In the genomic region with DNA sequence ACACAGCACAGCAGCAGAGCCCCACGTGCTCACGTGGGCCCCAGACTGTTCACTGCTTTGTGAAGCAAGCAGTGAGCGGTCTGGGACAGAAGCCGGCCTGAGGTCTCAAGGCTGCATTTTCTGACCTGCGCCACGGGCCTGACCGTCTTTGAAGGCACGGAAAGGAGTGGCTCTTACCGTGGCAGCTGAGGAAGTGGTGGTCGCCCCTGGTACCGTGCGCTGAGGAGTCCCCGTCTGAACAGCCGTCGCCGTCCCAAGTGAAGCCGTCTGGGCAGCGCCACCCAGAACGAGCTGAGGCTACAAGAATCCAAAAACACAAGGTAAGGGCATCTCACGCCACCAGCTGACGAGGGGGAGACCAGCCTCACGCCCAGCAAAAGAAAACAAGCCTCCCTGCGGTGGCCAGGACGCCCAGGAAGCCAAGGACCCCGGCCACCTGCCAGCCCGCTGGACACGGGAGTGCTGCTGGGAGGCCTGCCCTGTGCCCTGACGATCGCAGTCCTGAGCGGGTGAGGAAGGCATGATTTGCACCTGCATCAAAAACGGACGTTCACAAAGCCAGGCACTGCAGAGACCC, we compare ENCODE assay signal across 1 cellular context.
TF ChIP-seq lines count a peak whose summit lies in the region.

No MANE protein-coding gene starts in this region.

TF ChIP-seq in H1, 55 proteins besides CTCF, POLR2A, EP300 and RAD21:
- TF ChIP-seq KDM1A (IDR thresholded peaks at IDR 0.05; ENCODE audit: borderline replicate concordance, low read length), result no peak
- TF ChIP-seq, protein P1, sequence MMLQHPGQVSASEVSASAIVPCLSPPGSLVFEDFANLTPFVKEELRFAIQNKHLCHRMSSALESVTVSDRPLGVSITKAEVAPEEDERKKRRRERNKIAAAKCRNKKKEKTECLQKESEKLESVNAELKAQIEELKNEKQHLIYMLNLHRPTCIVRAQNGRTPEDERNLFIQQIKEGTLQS (IDR thresholded peaks at IDR 0.05; ENCODE audit: insufficient read depth, low read depth, low read length), result no peak
- TF ChIP-seq KDM5A (IDR thresholded peaks at IDR 0.05; ENCODE audit: low read length), result no peak
- no peak for TF ChIP-seq SAP30 (IDR thresholded peaks at IDR 0.05; ENCODE audit: insufficient read depth, insufficient replicate concordance, low read length)
- no peak for TF ChIP-seq SP4 (IDR thresholded peaks at IDR 0.05; ENCODE audit: low read length)
- no peak for TF ChIP-seq CHD1 (IDR thresholded peaks at IDR 0.05; ENCODE audit: low read depth, low read length)
- TF ChIP-seq EZH2 (IDR thresholded peaks at IDR 0.05; ENCODE audit: low read depth, low read length, severe bottlenecking), result no peak
- TF ChIP-seq, protein P2, sequence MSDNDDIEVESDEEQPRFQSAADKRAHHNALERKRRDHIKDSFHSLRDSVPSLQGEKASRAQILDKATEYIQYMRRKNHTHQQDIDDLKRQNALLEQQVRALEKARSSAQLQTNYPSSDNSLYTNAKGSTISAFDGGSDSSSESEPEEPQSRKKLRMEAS (IDR thresholded peaks at IDR 0.05), result no peak
- no peak for TF ChIP-seq RBBP5 (IDR thresholded peaks at IDR 0.05; ENCODE audit: borderline replicate concordance, low read depth, low read length)
- TF ChIP-seq, protein P3, sequence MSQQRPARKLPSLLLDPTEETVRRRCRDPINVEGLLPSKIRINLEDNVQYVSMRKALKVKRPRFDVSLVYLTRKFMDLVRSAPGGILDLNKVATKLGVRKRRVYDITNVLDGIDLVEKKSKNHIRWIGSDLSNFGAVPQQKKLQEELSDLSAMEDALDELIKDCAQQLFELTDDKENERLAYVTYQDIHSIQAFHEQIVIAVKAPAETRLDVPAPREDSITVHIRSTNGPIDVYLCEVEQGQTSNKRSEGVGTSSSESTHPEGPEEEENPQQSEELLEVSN (IDR thresholded peaks at IDR 0.05), result no peak
- no peak for TF ChIP-seq JUN (IDR thresholded peaks at IDR 0.05; ENCODE audit: low read depth, low read length)
- TF ChIP-seq GTF2F1 (IDR thresholded peaks at IDR 0.05; ENCODE audit: borderline replicate concordance, low read depth, low read length), result no peak
- no peak for TF ChIP-seq HDAC2 (IDR thresholded peaks at IDR 0.05; ENCODE audit: borderline replicate concordance in 1 of 2, low read depth in 2 of 2, low read length in 2 of 2)
- no peak for TF ChIP-seq MAFK (IDR thresholded peaks at IDR 0.05; ENCODE audit: low read depth, low read length)
- TF ChIP-seq, protein P4, sequence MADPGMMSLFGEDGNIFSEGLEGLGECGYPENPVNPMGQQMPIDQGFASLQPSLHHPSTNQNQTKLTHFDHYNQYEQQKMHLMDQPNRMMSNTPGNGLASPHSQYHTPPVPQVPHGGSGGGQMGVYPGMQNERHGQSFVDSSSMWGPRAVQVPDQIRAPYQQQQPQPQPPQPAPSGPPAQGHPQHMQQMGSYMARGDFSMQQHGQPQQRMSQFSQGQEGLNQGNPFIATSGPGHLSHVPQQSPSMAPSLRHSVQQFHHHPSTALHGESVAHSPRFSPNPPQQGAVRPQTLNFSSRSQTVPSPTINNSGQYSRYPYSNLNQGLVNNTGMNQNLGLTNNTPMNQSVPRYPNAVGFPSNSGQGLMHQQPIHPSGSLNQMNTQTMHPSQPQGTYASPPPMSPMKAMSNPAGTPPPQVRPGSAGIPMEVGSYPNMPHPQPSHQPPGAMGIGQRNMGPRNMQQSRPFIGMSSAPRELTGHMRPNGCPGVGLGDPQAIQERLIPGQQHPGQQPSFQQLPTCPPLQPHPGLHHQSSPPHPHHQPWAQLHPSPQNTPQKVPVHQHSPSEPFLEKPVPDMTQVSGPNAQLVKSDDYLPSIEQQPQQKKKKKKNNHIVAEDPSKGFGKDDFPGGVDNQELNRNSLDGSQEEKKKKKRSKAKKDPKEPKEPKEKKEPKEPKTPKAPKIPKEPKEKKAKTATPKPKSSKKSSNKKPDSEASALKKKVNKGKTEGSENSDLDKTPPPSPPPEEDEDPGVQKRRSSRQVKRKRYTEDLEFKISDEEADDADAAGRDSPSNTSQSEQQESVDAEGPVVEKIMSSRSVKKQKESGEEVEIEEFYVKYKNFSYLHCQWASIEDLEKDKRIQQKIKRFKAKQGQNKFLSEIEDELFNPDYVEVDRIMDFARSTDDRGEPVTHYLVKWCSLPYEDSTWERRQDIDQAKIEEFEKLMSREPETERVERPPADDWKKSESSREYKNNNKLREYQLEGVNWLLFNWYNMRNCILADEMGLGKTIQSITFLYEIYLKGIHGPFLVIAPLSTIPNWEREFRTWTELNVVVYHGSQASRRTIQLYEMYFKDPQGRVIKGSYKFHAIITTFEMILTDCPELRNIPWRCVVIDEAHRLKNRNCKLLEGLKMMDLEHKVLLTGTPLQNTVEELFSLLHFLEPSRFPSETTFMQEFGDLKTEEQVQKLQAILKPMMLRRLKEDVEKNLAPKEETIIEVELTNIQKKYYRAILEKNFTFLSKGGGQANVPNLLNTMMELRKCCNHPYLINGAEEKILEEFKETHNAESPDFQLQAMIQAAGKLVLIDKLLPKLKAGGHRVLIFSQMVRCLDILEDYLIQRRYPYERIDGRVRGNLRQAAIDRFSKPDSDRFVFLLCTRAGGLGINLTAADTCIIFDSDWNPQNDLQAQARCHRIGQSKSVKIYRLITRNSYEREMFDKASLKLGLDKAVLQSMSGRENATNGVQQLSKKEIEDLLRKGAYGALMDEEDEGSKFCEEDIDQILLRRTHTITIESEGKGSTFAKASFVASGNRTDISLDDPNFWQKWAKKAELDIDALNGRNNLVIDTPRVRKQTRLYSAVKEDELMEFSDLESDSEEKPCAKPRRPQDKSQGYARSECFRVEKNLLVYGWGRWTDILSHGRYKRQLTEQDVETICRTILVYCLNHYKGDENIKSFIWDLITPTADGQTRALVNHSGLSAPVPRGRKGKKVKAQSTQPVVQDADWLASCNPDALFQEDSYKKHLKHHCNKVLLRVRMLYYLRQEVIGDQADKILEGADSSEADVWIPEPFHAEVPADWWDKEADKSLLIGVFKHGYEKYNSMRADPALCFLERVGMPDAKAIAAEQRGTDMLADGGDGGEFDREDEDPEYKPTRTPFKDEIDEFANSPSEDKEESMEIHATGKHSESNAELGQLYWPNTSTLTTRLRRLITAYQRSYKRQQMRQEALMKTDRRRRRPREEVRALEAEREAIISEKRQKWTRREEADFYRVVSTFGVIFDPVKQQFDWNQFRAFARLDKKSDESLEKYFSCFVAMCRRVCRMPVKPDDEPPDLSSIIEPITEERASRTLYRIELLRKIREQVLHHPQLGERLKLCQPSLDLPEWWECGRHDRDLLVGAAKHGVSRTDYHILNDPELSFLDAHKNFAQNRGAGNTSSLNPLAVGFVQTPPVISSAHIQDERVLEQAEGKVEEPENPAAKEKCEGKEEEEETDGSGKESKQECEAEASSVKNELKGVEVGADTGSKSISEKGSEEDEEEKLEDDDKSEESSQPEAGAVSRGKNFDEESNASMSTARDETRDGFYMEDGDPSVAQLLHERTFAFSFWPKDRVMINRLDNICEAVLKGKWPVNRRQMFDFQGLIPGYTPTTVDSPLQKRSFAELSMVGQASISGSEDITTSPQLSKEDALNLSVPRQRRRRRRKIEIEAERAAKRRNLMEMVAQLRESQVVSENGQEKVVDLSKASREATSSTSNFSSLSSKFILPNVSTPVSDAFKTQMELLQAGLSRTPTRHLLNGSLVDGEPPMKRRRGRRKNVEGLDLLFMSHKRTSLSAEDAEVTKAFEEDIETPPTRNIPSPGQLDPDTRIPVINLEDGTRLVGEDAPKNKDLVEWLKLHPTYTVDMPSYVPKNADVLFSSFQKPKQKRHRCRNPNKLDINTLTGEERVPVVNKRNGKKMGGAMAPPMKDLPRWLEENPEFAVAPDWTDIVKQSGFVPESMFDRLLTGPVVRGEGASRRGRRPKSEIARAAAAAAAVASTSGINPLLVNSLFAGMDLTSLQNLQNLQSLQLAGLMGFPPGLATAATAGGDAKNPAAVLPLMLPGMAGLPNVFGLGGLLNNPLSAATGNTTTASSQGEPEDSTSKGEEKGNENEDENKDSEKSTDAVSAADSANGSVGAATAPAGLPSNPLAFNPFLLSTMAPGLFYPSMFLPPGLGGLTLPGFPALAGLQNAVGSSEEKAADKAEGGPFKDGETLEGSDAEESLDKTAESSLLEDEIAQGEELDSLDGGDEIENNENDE (IDR thresholded peaks at IDR 0.05; ENCODE audit: insufficient replicate concordance, low read length), result no peak
